Comparison of ENCODE assay signal across 26 cellular contexts in the genomic region with DNA sequence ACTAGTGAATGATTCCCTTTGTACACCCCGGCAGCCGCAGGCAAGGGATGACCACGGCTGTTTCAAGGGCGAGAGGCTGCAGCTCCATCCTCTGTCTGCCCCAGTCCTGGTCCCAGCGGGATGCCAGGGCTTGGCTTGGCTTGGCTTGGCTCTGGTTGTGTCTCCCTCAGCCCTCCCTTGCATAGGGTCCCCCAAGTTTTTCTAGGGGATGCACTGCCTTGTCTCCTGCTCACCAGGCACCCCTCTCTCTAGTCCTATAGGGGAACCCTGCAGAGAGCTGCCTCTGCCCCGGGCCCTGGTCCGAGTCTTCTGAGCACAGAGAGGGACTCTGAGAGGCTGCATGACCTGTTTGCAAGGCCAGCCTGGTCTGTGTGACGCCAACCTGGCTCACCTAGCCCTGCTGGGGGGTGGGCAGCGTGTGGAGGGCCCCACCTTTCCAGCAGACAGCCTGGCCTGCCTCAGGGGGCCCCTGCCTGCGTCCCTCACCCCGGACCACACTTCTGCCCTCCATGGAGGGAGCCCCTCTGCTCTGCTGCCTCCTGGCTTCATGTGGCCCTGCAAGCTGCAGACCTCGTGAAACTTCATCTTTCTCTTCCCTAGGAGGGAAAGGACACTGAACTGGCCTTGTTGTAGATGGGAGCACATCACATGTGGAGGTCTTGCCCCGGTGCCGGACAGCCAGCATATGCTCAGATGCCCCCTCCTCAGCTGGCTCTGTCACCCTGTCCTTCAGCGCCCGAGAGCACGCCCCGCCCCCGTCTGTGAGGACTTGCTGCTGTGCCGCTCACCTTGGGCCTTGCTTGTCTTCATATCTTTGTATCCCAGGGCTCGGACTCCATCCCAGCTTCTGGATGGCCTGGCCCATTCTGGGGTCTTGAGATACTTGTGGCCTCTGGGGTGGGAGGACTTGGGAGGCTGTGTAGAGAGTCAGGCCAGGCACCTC. TPM values are rescaled to one million over a fixed set of nuclear protein-coding genes. Genes with fewer than 3 reads are reported as not detected.
DNase-seq lines count a peak whose midpoint lies in the region; ATAC-seq and TF ChIP-seq lines count a peak whose summit lies in the region.
"Had no signal": no experiment of that assay in that cellular context is flagged by ENCODE, and none has a peak within 500 bp of the region (broad histone marks: within the 10 kb centered on the region; RNA-seq: fewer than 3 reads in every experiment).

No MANE protein-coding gene starts in this region.

- H3K9ac ChIP-seq in PC-3 (ENCODE audit: low read length) (no peak overlapping the region), neural progenitor cell (no peak overlapping the region)

- H3K4me1 Mint-ChIP-seq in chondrocyte (ENCODE audit: low read depth) = peaks cover 72% of the 10 kb centered on the region
- H3K4me1 Mint-ChIP-seq in neural progenitor cell = peaks cover 35% of the 10 kb centered on the region
- no peaks in the 10 kb centered on the region for H3K4me1 Mint-ChIP-seq in stimulated activated naive CD8-positive, alpha-beta T cell treated with anti-CD3 and anti-CD28 coated beads, Interleukin-15, amount 100 ng/mL, for 72 hours
- H3K4me1 Mint-ChIP-seq in activated CD4-positive, alpha-beta T cell treated with anti-CD3 and anti-CD28 coated beads, Interleukin-2, amount 10 ng/mL, durations not matched to agents 7 days and 5 days = no peaks in the 10 kb centered on the region
- H3K4me1 Mint-ChIP-seq: activated naive CD4-positive, alpha-beta T cell treated with anti-CD3 and anti-CD28 coated beads, Interleukin-2, amount 50 U/mL, for 24 hours; CD8-positive, alpha-beta memory T cell; immature natural killer cell had no signal

- no peak for TF ChIP-seq CTCF in PC-3 (conservative IDR thresholded peaks at IDR 0.05; ENCODE audit: low read depth, low read length)
- no peak for TF ChIP-seq CTCF in chondrocyte (IDR thresholded peaks at IDR 0.05)
- TF ChIP-seq CTCF in neural progenitor cell (IDR thresholded peaks at IDR 0.05) = no peak
- no peak for TF ChIP-seq CTCF in psoas muscle (IDR thresholded peaks at IDR 0.05)

- intact Hi-C loops in PC-3 (cut with micrococcal nuclease) = loop anchor here (5.0 kb wide), 1 partner anchor 54 kb away; no protein-coding TSS in a partner anchor
- intact Hi-C loops in psoas muscle (cut with DNase I) = loop anchor here in 1 of 2 donors (5.0 kb wide), 1 partner anchor 44 kb away; no protein-coding TSS in a partner anchor

- H2AFZ ChIP-seq in PC-3 (ENCODE audit: low read length) (no peak overlapping the region), neural progenitor cell (replicated peaks) (no peak overlapping the region)

- ATAC-seq in PC-3 (no peak), HG03175 (IDR thresholded peaks at IDR 0.05; ENCODE audit: unreplicated experiment) (no peak), psoas muscle (no peak)
- peak; percentile 19 for ATAC-seq in stimulated activated naive CD8-positive, alpha-beta T cell treated with anti-CD3 and anti-CD28 coated beads, Interleukin-15, amount 100 ng/mL, for 72 hours
- ATAC-seq: Panc1 had no signal

- H3K27ac Mint-ChIP-seq in chondrocyte (ENCODE audit: unreplicated experiment) (peak overlapping the region; percentile 96), neural progenitor cell (peak overlapping the region; percentile 50)
- no peak overlapping the region for H3K27ac Mint-ChIP-seq in stimulated activated naive CD8-positive, alpha-beta T cell treated with anti-CD3 and anti-CD28 coated beads, Interleukin-15, amount 100 ng/mL, for 72 hours
- H3K27ac Mint-ChIP-seq in activated CD4-positive, alpha-beta T cell treated with anti-CD3 and anti-CD28 coated beads, Interleukin-2, amount 10 ng/mL, durations not matched to agents 7 days and 5 days = no peak overlapping the region
- H3K27ac Mint-ChIP-seq: activated naive CD4-positive, alpha-beta T cell treated with anti-CD3 and anti-CD28 coated beads, Interleukin-2, amount 50 U/mL, for 24 hours; CD8-positive, alpha-beta memory T cell; immature natural killer cell had no signal

- no peaks in the 10 kb centered on the region for H3K36me3 Mint-ChIP-seq in chondrocyte (ENCODE audit: low read depth)
- no peaks in the 10 kb centered on the region for H3K36me3 Mint-ChIP-seq in neural progenitor cell
- no peaks in the 10 kb centered on the region for H3K36me3 Mint-ChIP-seq in activated CD4-positive, alpha-beta T cell treated with anti-CD3 and anti-CD28 coated beads, Interleukin-2, amount 10 ng/mL, durations not matched to agents 7 days and 5 days (ENCODE audit: low read depth)
- H3K36me3 Mint-ChIP-seq: activated naive CD4-positive, alpha-beta T cell treated with anti-CD3 and anti-CD28 coated beads, Interleukin-2, amount 50 U/mL, for 24 hours; CD8-positive, alpha-beta memory T cell; immature natural killer cell had no signal

- H3K4me2 ChIP-seq in PC-3 (ENCODE audit: low read length) = no peak overlapping the region
- no peak overlapping the region for H3K4me2 ChIP-seq in neural progenitor cell

- CTCF ChIA-PET in PC-3 (lab: Charles Lee) = no interaction called here
- CTCF ChIA-PET in activated CD4-positive, alpha-beta T cell treated with anti-CD3 and anti-CD28 coated beads, Interleukin-2, amount 10 ng/mL, durations not matched to agents 7 days and 5 days (lab: Charles Lee) = no interaction called here

- H4K20me1 ChIP-seq in PC-3 (ENCODE audit: low read length) (no peaks in the 10 kb centered on the region), neural progenitor cell (ENCODE audit: low read depth) (peaks cover 27% of the 10 kb centered on the region)

- H3K27ac ChIP-seq in PC-3 (ENCODE audit: low read length) (peak overlapping the region; percentile 74), neural progenitor cell (no peak overlapping the region), psoas muscle (no peak overlapping the region)
- H3K27ac ChIP-seq: testis had no signal

- H3K4me1 ChIP-seq in PC-3 (ENCODE audit: insufficient read depth, low read length) (peaks cover 74% of the 10 kb centered on the region), neural progenitor cell (peaks cover 28% of the 10 kb centered on the region), psoas muscle (peaks cover 23% of the 10 kb centered on the region)
- H3K4me1 ChIP-seq: HAP-1 had no signal

- H3K9me3 ChIP-seq in PC-3 (ENCODE audit: low read length) = no peaks in the 10 kb centered on the region
- no peaks in the 10 kb centered on the region for H3K9me3 ChIP-seq in neural progenitor cell (ENCODE audit: low read depth)
- H3K9me3 ChIP-seq in psoas muscle = no peaks in the 10 kb centered on the region
- H3K9me3 ChIP-seq: HAP-1, prostate gland, testis had no signal

- peaks cover 65% of the 10 kb centered on the region for H3K79me2 ChIP-seq in PC-3 (ENCODE audit: low read length)
- H3K79me2 ChIP-seq in neural progenitor cell (ENCODE audit: low read depth) = no peaks in the 10 kb centered on the region

- H3K27me3 ChIP-seq in PC-3 (ENCODE audit: low read length) (no peaks in the 10 kb centered on the region), neural progenitor cell (no peaks in the 10 kb centered on the region), psoas muscle (ENCODE audit: insufficient read depth in 3 of 3, low read length in 2 of 3) (no peaks in the 10 kb centered on the region)
- H3K27me3 ChIP-seq: testis had no signal

- H3F3A ChIP-seq in PC-3 (ENCODE audit: low read length, unreplicated experiment) (peaks cover 7% of the 10 kb centered on the region), neural progenitor cell (ENCODE audit: low read depth) (peaks cover 24% of the 10 kb centered on the region)

- H3K27me3 Mint-ChIP-seq in chondrocyte (ENCODE audit: low read depth) = no peaks in the 10 kb centered on the region
- H3K27me3 Mint-ChIP-seq in neural progenitor cell (ENCODE audit: insufficient read depth, low read depth) = peaks cover 9% of the 10 kb centered on the region
- peaks cover 8% of the 10 kb centered on the region for H3K27me3 Mint-ChIP-seq in stimulated activated naive CD8-positive, alpha-beta T cell treated with anti-CD3 and anti-CD28 coated beads, Interleukin-15, amount 100 ng/mL, for 72 hours
- no peaks in the 10 kb centered on the region for H3K27me3 Mint-ChIP-seq in activated CD4-positive, alpha-beta T cell treated with anti-CD3 and anti-CD28 coated beads, Interleukin-2, amount 10 ng/mL, durations not matched to agents 7 days and 5 days

- no TSS peak for BruUV-seq in PC-3 (replicated peaks; lab: Mats Ljungman, UMichigan)

- H3K4me3 ChIP-seq in PC-3 (ENCODE audit: low read length) (no peak overlapping the region), neural progenitor cell (no peak overlapping the region), psoas muscle (no peak overlapping the region)
- H3K4me3 ChIP-seq: HAP-1, prostate gland, testis had no signal

- no peak overlapping the region for H3K4me3 Mint-ChIP-seq in chondrocyte (ENCODE audit: unreplicated experiment)
- no peak overlapping the region for H3K4me3 Mint-ChIP-seq in neural progenitor cell
- H3K4me3 Mint-ChIP-seq in stimulated activated naive CD8-positive, alpha-beta T cell treated with anti-CD3 and anti-CD28 coated beads, Interleukin-15, amount 100 ng/mL, for 72 hours = no peak overlapping the region
- H3K4me3 Mint-ChIP-seq in activated CD4-positive, alpha-beta T cell treated with anti-CD3 and anti-CD28 coated beads, Interleukin-2, amount 10 ng/mL, durations not matched to agents 7 days and 5 days = no peak overlapping the region
- H3K4me3 Mint-ChIP-seq: activated naive CD4-positive, alpha-beta T cell treated with anti-CD3 and anti-CD28 coated beads, Interleukin-2, amount 50 U/mL, for 24 hours; CD8-positive, alpha-beta memory T cell; immature natural killer cell had no signal

- no peaks in the 10 kb centered on the region for H3K9me2 ChIP-seq in PC-3 (replicated peaks; ENCODE audit: low read length)

- POLR2A ChIA-PET in PC-3 (lab: Charles Lee; ENCODE audit: unreplicated experiment) = no interaction called here
- POLR2A ChIA-PET in activated CD4-positive, alpha-beta T cell treated with anti-CD3 and anti-CD28 coated beads, Interleukin-2, amount 10 ng/mL, durations not matched to agents 7 days and 5 days (lab: Charles Lee) = interaction anchor here (0.7 kb wide), 1 partner anchor 32 kb away, joined by 3 read pairs; no protein-coding TSS in a partner anchor

- WGBS in psoas muscle, 3 donors = 90 to 96% (median 95%) methylated on average over 21 of the region's 21 CpGs

- DNase-seq in PC-3 = no peak
- no peak for DNase-seq in chondrocyte (ENCODE audit: low spot score)
- no peak for DNase-seq in neural progenitor cell (ENCODE audit: low spot score)
- DNase-seq in stimulated activated naive CD8-positive, alpha-beta T cell treated with anti-CD3 and anti-CD28 coated beads, Interleukin-15, amount 100 ng/mL, for 72 hours = no peak
- DNase-seq in psoas muscle = no peak
- DNase-seq in activated CD4-positive, alpha-beta T cell treated with anti-CD3 and anti-CD28 coated beads, Interleukin-2, amount 10 ng/mL, durations not matched to agents 7 days and 5 days = no peak
- DNase-seq: activated CD4-positive, alpha-beta T cell treated with anti-CD3 and anti-CD28 coated beads for 48 hours; activated CD8-positive, alpha-beta memory T cell treated with anti-CD3 and anti-CD28 coated beads for 24 hours; activated T-cell treated with anti-CD3 and anti-CD28 coated beads for 4 hours; amygdala; CD8-positive, alpha-beta memory T cell; DMS 273 treated with DMSO at 0.1 percent for 48 hours; hypothalamus; immature natural killer cell; Kasumi-1; NCI-H1417; NCI-H2029 treated with DMSO at 0.1 percent for 48 hours; NCI-H226; stimulated activated naive CD4-positive, alpha-beta T cell; T-helper 9 cell; testis had no signal

- H3K9me3 Mint-ChIP-seq in chondrocyte (ENCODE audit: low read depth) = no peaks in the 10 kb centered on the region
- peaks cover 3% of the 10 kb centered on the region for H3K9me3 Mint-ChIP-seq in neural progenitor cell
- peaks cover 0 to 12% of the 10 kb centered on the region in 2 donors for H3K9me3 Mint-ChIP-seq in stimulated activated naive CD8-positive, alpha-beta T cell treated with anti-CD3 and anti-CD28 coated beads, Interleukin-15, amount 100 ng/mL, for 72 hours
- no peaks in the 10 kb centered on the region for H3K9me3 Mint-ChIP-seq in activated CD4-positive, alpha-beta T cell treated with anti-CD3 and anti-CD28 coated beads, Interleukin-2, amount 10 ng/mL, durations not matched to agents 7 days and 5 days
- H3K9me3 Mint-ChIP-seq: activated naive CD4-positive, alpha-beta T cell treated with anti-CD3 and anti-CD28 coated beads, Interleukin-2, amount 50 U/mL, for 24 hours; immature natural killer cell had no signal

- H3K36me3 ChIP-seq in PC-3 (ENCODE audit: low read depth, low read length) = peaks cover 4% of the 10 kb centered on the region; the same call in 1 of the 2 replicates
- H3K36me3 ChIP-seq in neural progenitor cell = no peaks in the 10 kb centered on the region
- no peaks in the 10 kb centered on the region for H3K36me3 ChIP-seq in psoas muscle (ENCODE audit: insufficient read depth in 1 of 2, low read depth in 1 of 2)
- H3K36me3 ChIP-seq: HAP-1, prostate gland had no signal

RNA-seq across cellular contexts. Expression of gene SORCS2, which starts 16.4 kb away (rescaled TPM):
- total RNA-seq in PC-3 (2014; rRNA removed) (4.1 and 6.6 TPM in 2 replicates), chondrocyte (9.4 to 21.7 TPM (median 10.9 TPM) in 3 replicates), neural progenitor cell (ENCODE audit: low replicate concordance) (5.2 and 12.9 TPM in 2 replicates), psoas muscle (1 to 10 TPM in 2 of 4 donors, under 1 TPM in 2; 0.36 to 1.5 (median 0.89) TPM)
- polyA plus RNA-seq in psoas muscle = under 1 TPM; 0.18 to 0.32 (median 0.18) TPM
- not detected for total RNA-seq in activated CD4-positive, alpha-beta T cell treated with anti-CD3 and anti-CD28 coated beads, Interleukin-2, amount 10 ng/mL, durations not matched to agents 7 days and 5 days
- total RNA-seq: CD8-positive, alpha-beta memory T cell had no signal
- polyA plus RNA-seq: CD8-positive, alpha-beta memory T cell had no signal

Comparison
In these comparisons a context has a peak if more than half of its experiments do, and no peak if none do; other contexts are left out.
1. H3K27ac Mint-ChIP-seq: peak in chondrocyte (single experiment) and neural progenitor cell (single experiment); none in stimulated activated naive CD8-positive, alpha-beta T cell treated with anti-CD3 and anti-CD28 coated beads, Interleukin-15, amount 100 ng/mL, for 72 hours (0 of 2) and activated CD4-positive, alpha-beta T cell treated with anti-CD3 and anti-CD28 coated beads, Interleukin-2, amount 10 ng/mL, durations not matched to agents 7 days and 5 days (single experiment).